Comparison of ENCODE assay signal across 23 cellular contexts in genomic region chr3:168575750-168576149, GRCh38.
DNase-seq lines count a peak whose midpoint lies in the region; ATAC-seq, FAIRE-seq and TF ChIP-seq lines count a peak whose summit lies in the region.
"Had no signal": no experiment of that assay in that cellular context is flagged by ENCODE, and none has a peak within 500 bp of the region (broad histone marks: within the 10 kb centered on the region; RNA-seq: fewer than 3 reads in every experiment).

No MANE protein-coding gene starts in this region.

- peaks cover 5% of the 10 kb centered on the region; the same call in 2 of the 3 replicates for H3K4me1 Mint-ChIP-seq in GM23338
- H3K4me1 Mint-ChIP-seq: B cell had no signal

- 30% methylated on average over 2 of the region's 2 CpGs for WGBS in liver
- WGBS in HepG2 (ENCODE audit: low lambda C conversion rate), result 27% methylated on average over 2 of the region's 2 CpGs

- peaks cover 0 to 37% (median 15%) of the 10 kb centered on the region in 4 donors for H3K4me1 ChIP-seq in liver (ENCODE audit: control insufficient read depth in 4 of 4, insufficient read depth in 4 of 4, low read length in 3 of 4)
- peaks cover 17% of the 10 kb centered on the region for H3K4me1 ChIP-seq in HepG2 (ENCODE audit: insufficient read depth, low read length)
- peaks cover 26% of the 10 kb centered on the region for H3K4me1 ChIP-seq in endocrine pancreas (ENCODE audit: control insufficient read depth, insufficient read depth, low read length)
- 0 out of 2 replicates have a peak, but pooled peaks cover 2% of the 10 kb centered on the region for H3K4me1 ChIP-seq in GM23338 (ENCODE audit: insufficient read depth)
- H3K4me1 ChIP-seq: A549, Caco-2 had no signal

- H3K9ac ChIP-seq in liver (ENCODE audit: low read depth in 1 of 2, low read length in 2 of 2), result no peak overlapping the region
- no peak overlapping the region for H3K9ac ChIP-seq in HepG2 (ENCODE audit: insufficient read depth, low read depth, low read length)
- H3K9ac ChIP-seq in endocrine pancreas (ENCODE audit: control insufficient read depth, insufficient read depth, low read length), result no peak overlapping the region
- H3K9ac ChIP-seq: BLaER1 treated with 17β-estradiol and CSF1 and Interleukin-3, amounts not matched to agents 10 nM and 100 nM had no signal

- H3K27ac Mint-ChIP-seq in GM23338, result no peak overlapping the region
- H3K27ac Mint-ChIP-seq: B cell; CD4-positive, alpha-beta T cell; CD8-positive, alpha-beta T cell had no signal

- TF ChIP-seq EP300 in HepG2 (IDR thresholded peaks at IDR 0.05; ENCODE audit: low read depth in 2 of 2, low read length in 2 of 2), result no peak
- no peak for TF ChIP-seq EP300 in HepG2 (CRISPR knock-in tag; IDR thresholded peaks at IDR 0.05; ENCODE audit: borderline replicate concordance)

- no peak overlapping the region for H3K4me3 Mint-ChIP-seq in GM23338
- H3K4me3 Mint-ChIP-seq: B cell; CD4-positive, alpha-beta T cell; CD8-positive, alpha-beta T cell had no signal

- intact Hi-C loops in HepG2 (cut with micrococcal nuclease; ENCODE audit: unreplicated experiment), result no loop called here

- ATAC-seq in HepG2 (no peak), left lobe of liver (peak; percentile 35), GM23338 (no peak), HG02798 (IDR thresholded peaks at IDR 0.05; ENCODE audit: poor library complexity, unreplicated experiment) (no peak)
- ATAC-seq: A549; CD8-positive, alpha-beta T cell had no signal

- H3K27me3 Mint-ChIP-seq in GM23338 (ENCODE audit: insufficient read depth, low read depth, poor library complexity), result no peaks in the 10 kb centered on the region
- H3K27me3 Mint-ChIP-seq: B cell; CD4-positive, alpha-beta T cell had no signal

- peak overlapping the region; percentile 49 to 73 for H3K27ac ChIP-seq in liver (ENCODE audit: low read depth in 1 of 2, low read length in 2 of 2)
- H3K27ac ChIP-seq in HepG2 (ENCODE audit: extremely low read length, insufficient read depth, low read length), result no peak overlapping the region
- H3K27ac ChIP-seq in GM23338 (ENCODE audit: low read depth), result no peak overlapping the region
- H3K27ac ChIP-seq: 22Rv1; A549; BLaER1 treated with 17β-estradiol and CSF1 and Interleukin-3, amounts not matched to agents 10 nM and 100 nM; C4-2B had no signal

- POLR2A ChIA-PET in HepG2 (lab: Yijun Ruan, JAX), result no interaction called here

- in situ Hi-C loops in HepG2 (cut with HindIII; ENCODE audit: extremely low pct_ligation_motif_present, low pct_unique_long_range_greater_than_20kb), result no loop called here

- peaks cover 4% of the 10 kb centered on the region; the same call in 2 of the 3 replicates for H3K36me3 Mint-ChIP-seq in GM23338 (ENCODE audit: low read depth)
- H3K36me3 Mint-ChIP-seq: CD8-positive, alpha-beta T cell had no signal

- no peaks in the 10 kb centered on the region for H3K36me3 ChIP-seq in liver (ENCODE audit: control insufficient read depth in 4 of 4, insufficient read depth in 3 of 4, low read depth in 1 of 4, low read length in 3 of 4)
- H3K36me3 ChIP-seq in HepG2 (replicated peaks in 1 of 2; ENCODE audit: control insufficient read depth in 1 of 2, insufficient read depth in 2 of 2, low read length in 2 of 2), result no peaks in the 10 kb centered on the region
- H3K36me3 ChIP-seq in endocrine pancreas (ENCODE audit: control insufficient read depth, insufficient read depth, low read length), result no peaks in the 10 kb centered on the region
- no peaks in the 10 kb centered on the region for H3K36me3 ChIP-seq in GM23338 (ENCODE audit: insufficient read depth)
- H3K36me3 ChIP-seq: BLaER1 treated with 17β-estradiol and CSF1 and Interleukin-3, amounts not matched to agents 10 nM and 100 nM had no signal

- TF ChIP-seq RAD21 in liver (IDR thresholded peaks at IDR 0.05), result no peak
- no peak for TF ChIP-seq RAD21 in HepG2 (CRISPR knock-in tag; IDR thresholded peaks at IDR 0.05)

- CTCF ChIA-PET in HepG2 (lab: Yijun Ruan, JAX; ENCODE audit: low intra/inter-chr PET ratio, low total read pairs), result no interaction called here

- H4K20me1 ChIP-seq in HepG2 (ENCODE audit: insufficient read depth, low read length) (no peaks in the 10 kb centered on the region), GM23338 (replicated peaks; ENCODE audit: insufficient read depth) (no peaks in the 10 kb centered on the region)
- H4K20me1 ChIP-seq: BLaER1 treated with 17β-estradiol and CSF1 and Interleukin-3, amounts not matched to agents 10 nM and 100 nM had no signal

- no peak overlapping the region for H3K4me2 ChIP-seq in HepG2 (ENCODE audit: low read depth, low read length)
- no peak overlapping the region for H3K4me2 ChIP-seq in GM23338
- H3K4me2 ChIP-seq: A549 had no signal

- H3K27me3 ChIP-seq in liver (ENCODE audit: control insufficient read depth in 4 of 4, insufficient read depth in 4 of 4, low read length in 3 of 4) (no peaks in the 10 kb centered on the region), HepG2 (ENCODE audit: control insufficient read depth in 1 of 2, insufficient read depth in 2 of 2, low read length in 2 of 2) (no peaks in the 10 kb centered on the region), endocrine pancreas (ENCODE audit: control insufficient read depth, insufficient read depth, low read length) (no peaks in the 10 kb centered on the region), GM23338 (ENCODE audit: insufficient read depth) (no peaks in the 10 kb centered on the region)
- H3K27me3 ChIP-seq: BLaER1 treated with 17β-estradiol and CSF1 and Interleukin-3, amounts not matched to agents 10 nM and 100 nM had no signal

- no peaks in the 10 kb centered on the region for H3K9me2 ChIP-seq in GM23338 (ENCODE audit: insufficient read depth)

- no peak for TF ChIP-seq POLR2A in HepG2 (IDR thresholded peaks at IDR 0.05; ENCODE audit: insufficient read depth in 1 of 2, low read depth in 2 of 2, low read length in 2 of 2)

- no peaks in the 10 kb centered on the region for H3K9me3 ChIP-seq in liver (ENCODE audit: control insufficient read depth in 4 of 4, low read length in 3 of 4)
- no peaks in the 10 kb centered on the region for H3K9me3 ChIP-seq in HepG2 (ENCODE audit: low read length)
- no peaks in the 10 kb centered on the region for H3K9me3 ChIP-seq in endocrine pancreas (ENCODE audit: control insufficient read depth, low read length)
- H3K9me3 ChIP-seq: A549, Caco-2 had no signal

- H3K4me3 ChIP-seq in liver (ENCODE audit: low read depth in 1 of 3, low read length in 3 of 3) (no peak overlapping the region), HepG2 (replicated peaks in 1 of 3; ENCODE audit: insufficient read depth in 1 of 3, low read depth in 2 of 3, low read length in 3 of 3) (no peak overlapping the region), endocrine pancreas (ENCODE audit: control insufficient read depth, insufficient read depth, low read length) (peak overlapping the region; percentile 59), GM23338 (no peak overlapping the region)
- H3K4me3 ChIP-seq: A549; BLaER1 treated with 17β-estradiol and CSF1 and Interleukin-3, amounts not matched to agents 10 nM and 100 nM had no signal

- H3F3A ChIP-seq in GM23338 (replicated peaks; ENCODE audit: low read depth), result no peaks in the 10 kb centered on the region

- TF ChIP-seq CTCF in liver (IDR thresholded peaks at IDR 0.05; ENCODE audit: low read depth, low read length, missing input control) (no peak), HepG2 (CRISPR knock-in tag; IDR thresholded peaks at IDR 0.05) (no peak), GM23338 (conservative IDR thresholded peaks at IDR 0.05; ENCODE audit: low read depth in 2 of 2) (no peak)

- no peak for FAIRE-seq in HepG2 (lab: Jason Lieb, UNC)
- FAIRE-seq: A549, D721Med, G401.6, GM12891, GM19239 had no signal

- DNase-seq in HepG2 (ENCODE audit: low spot score) (no peak), left lobe of liver (ENCODE audit: low spot score) (no peak), GM23338 (ENCODE audit: low spot score) (no peak)
- DNase-seq in activated CD8-positive, alpha-beta memory T cell treated with anti-CD3 and anti-CD28 coated beads for 24 hours, result no peak
- DNase-seq: AML-193; Caco-2; Calu3; CD4-positive, alpha-beta T cell; CD8-positive, alpha-beta T cell; DMS79 treated with DMSO at 0.1 percent for 48 hours; GF-D8 had no signal

- H3K79me2 ChIP-seq in HepG2 (ENCODE audit: insufficient read depth, low read length) (no peaks in the 10 kb centered on the region), GM23338 (replicated peaks; ENCODE audit: insufficient read depth) (no peaks in the 10 kb centered on the region)

- H2AFZ ChIP-seq in HepG2 (ENCODE audit: low read length) (no peak overlapping the region), GM23338 (no peak overlapping the region)

- BruUV-seq in HepG2 (replicated peaks; lab: Mats Ljungman, UMichigan), result no TSS peak

- no peaks in the 10 kb centered on the region; the same call in 2 of the 3 replicates for H3K9me3 Mint-ChIP-seq in GM23338
- H3K9me3 Mint-ChIP-seq: CD4-positive, alpha-beta T cell; CD8-positive, alpha-beta T cell had no signal

TF ChIP-seq in liver, 16 proteins besides CTCF, POLR2A, EP300 and RAD21 (continues in another document):
- no peak for TF ChIP-seq RXRA (IDR thresholded peaks at IDR 0.05)
- no peak for TF ChIP-seq FOXA1 (IDR thresholded peaks at IDR 0.05)
- no peak for TF ChIP-seq TAF1 (conservative IDR thresholded peaks at IDR 0.05)
- TF ChIP-seq NR2F2 (IDR thresholded peaks at IDR 0.05), result no peak

TF ChIP-seq in GM23338, 12 proteins besides CTCF, POLR2A, EP300 and RAD21 (continues in another document):
- TF ChIP-seq ZNF331 (CRISPR knock-in tag; IDR thresholded peaks at IDR 0.05; ENCODE audit: low read depth), result no peak
- TF ChIP-seq, protein P1, sequence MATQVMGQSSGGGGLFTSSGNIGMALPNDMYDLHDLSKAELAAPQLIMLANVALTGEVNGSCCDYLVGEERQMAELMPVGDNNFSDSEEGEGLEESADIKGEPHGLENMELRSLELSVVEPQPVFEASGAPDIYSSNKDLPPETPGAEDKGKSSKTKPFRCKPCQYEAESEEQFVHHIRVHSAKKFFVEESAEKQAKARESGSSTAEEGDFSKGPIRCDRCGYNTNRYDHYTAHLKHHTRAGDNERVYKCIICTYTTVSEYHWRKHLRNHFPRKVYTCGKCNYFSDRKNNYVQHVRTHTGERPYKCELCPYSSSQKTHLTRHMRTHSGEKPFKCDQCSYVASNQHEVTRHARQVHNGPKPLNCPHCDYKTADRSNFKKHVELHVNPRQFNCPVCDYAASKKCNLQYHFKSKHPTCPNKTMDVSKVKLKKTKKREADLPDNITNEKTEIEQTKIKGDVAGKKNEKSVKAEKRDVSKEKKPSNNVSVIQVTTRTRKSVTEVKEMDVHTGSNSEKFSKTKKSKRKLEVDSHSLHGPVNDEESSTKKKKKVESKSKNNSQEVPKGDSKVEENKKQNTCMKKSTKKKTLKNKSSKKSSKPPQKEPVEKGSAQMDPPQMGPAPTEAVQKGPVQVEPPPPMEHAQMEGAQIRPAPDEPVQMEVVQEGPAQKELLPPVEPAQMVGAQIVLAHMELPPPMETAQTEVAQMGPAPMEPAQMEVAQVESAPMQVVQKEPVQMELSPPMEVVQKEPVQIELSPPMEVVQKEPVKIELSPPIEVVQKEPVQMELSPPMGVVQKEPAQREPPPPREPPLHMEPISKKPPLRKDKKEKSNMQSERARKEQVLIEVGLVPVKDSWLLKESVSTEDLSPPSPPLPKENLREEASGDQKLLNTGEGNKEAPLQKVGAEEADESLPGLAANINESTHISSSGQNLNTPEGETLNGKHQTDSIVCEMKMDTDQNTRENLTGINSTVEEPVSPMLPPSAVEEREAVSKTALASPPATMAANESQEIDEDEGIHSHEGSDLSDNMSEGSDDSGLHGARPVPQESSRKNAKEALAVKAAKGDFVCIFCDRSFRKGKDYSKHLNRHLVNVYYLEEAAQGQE (IDR thresholded peaks at IDR 0.05; ENCODE audit: unreplicated experiment), result no peak

Comparison
In these comparisons a context has a peak if more than half of its experiments do, and no peak if none do; other contexts are left out.
1. H3K27ac ChIP-seq: peak in liver (2 of 2); none in HepG2 (single experiment) and GM23338 (single experiment).